Comparison of ENCODE assay signal across 1 cellular context in genomic region chr1:25322127-25322526, GRCh38. TPM values are rescaled to one million over a fixed set of nuclear protein-coding genes. Genes with fewer than 3 reads are reported as not detected.
"Had no signal": no experiment of that assay in that cellular context is flagged by ENCODE, and none has a peak within 500 bp of the region (broad histone marks: within the 10 kb centered on the region; RNA-seq: fewer than 3 reads in every experiment).

No MANE protein-coding gene starts in this region.

RNA-seq across cellular contexts. Expression of gene RHD, which starts 49.8 kb away (rescaled TPM):
- total RNA-seq: H4 had no signal
